In the genomic region with DNA sequence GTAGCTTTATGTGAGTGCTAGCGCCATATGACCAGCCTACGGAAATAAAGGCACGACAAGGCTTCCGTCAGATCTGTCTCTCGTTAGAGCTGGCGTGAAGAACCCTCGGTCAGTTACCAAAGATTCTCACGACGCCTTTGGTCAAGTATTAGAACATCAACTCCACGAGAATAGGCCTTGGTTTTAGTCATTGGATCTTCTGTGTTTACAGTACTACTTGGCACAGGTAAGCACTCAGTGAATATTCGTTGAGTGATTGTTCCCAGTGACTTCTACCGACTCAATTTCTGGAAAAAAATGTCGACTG, we compare ENCODE assay signal across 8 cellular contexts. TPM values are rescaled to one million over a fixed set of nuclear protein-coding genes. Genes with fewer than 3 reads are reported as not detected.
DNase-seq lines count a peak whose midpoint lies in the region; ATAC-seq and TF ChIP-seq lines count a peak whose summit lies in the region.

No MANE protein-coding gene starts in this region.

- TF ChIP-seq POLR2A in stomach (IDR thresholded peaks at IDR 0.05), result no peak

- peak overlapping the region; percentile 77 for H3K27ac Mint-ChIP-seq in activated T-cell treated with anti-CD3 and anti-CD28 coated beads, Interleukin-2, amount 50 U/mL, for 72 hours

- peak overlapping the region; percentile 84 for H3K4me2 ChIP-seq in SU-DHL-6 (ENCODE audit: low read depth, low read length, poor library complexity, severe bottlenecking)

- H3K4me3 ChIP-seq in SU-DHL-6 (ENCODE audit: insufficient read depth, low read length, poor library complexity, severe bottlenecking), result peak overlapping the region; percentile 83
- peak overlapping the region; percentile 76 for H3K4me3 ChIP-seq in right cardiac atrium (ENCODE audit: low read length)
- peak overlapping the region; percentile 78 to 98 (median 87) for H3K4me3 ChIP-seq in stomach

- H3F3A ChIP-seq in SU-DHL-6 (ENCODE audit: insufficient read depth), result peaks cover 24% of the 10 kb centered on the region

- H3K4me1 ChIP-seq in right cardiac atrium (ENCODE audit: control insufficient read depth, insufficient read depth, low read length), result no peaks in the 10 kb centered on the region
- H3K4me1 ChIP-seq in stomach, result peaks cover 8 to 42% (median 35%) of the 10 kb centered on the region in 4 donors

- under 1% methylated on average over 13 of the region's 13 CpGs for WGBS in right cardiac atrium
- WGBS in stomach, 5 donors, result 0 to 1% (median 0%) methylated on average over 13 of the region's 13 CpGs

- no peak for TF ChIP-seq CTCF in SU-DHL-6 (IDR thresholded peaks at IDR 0.05; ENCODE audit: insufficient read depth, low read length, poor library complexity, severe bottlenecking)
- TF ChIP-seq CTCF in stomach (IDR thresholded peaks at IDR 0.05), result no peak

- no peaks in the 10 kb centered on the region for H3K9me2 ChIP-seq in SU-DHL-6 (replicated peaks; ENCODE audit: insufficient read depth, low read length)

- H3K9me3 ChIP-seq in SU-DHL-6 (ENCODE audit: insufficient read depth, low read length) (no peaks in the 10 kb centered on the region), right cardiac atrium (ENCODE audit: control insufficient read depth, low read length) (no peaks in the 10 kb centered on the region), stomach (no peaks in the 10 kb centered on the region)

- H3K36me3 ChIP-seq in SU-DHL-6 (ENCODE audit: low read length) (peaks cover 26% of the 10 kb centered on the region; the same call in 1 of the 2 replicates), stomach (peaks cover 19 to 40% (median 38%) of the 10 kb centered on the region in 4 donors)

- no peaks in the 10 kb centered on the region for H3K9me3 Mint-ChIP-seq in activated T-cell treated with anti-CD3 and anti-CD28 coated beads, Interleukin-2, amount 50 U/mL, for 72 hours

- peaks cover 39% of the 10 kb centered on the region for H3K4me1 Mint-ChIP-seq in activated T-cell treated with anti-CD3 and anti-CD28 coated beads, Interleukin-2, amount 50 U/mL, for 72 hours (ENCODE audit: low read depth)

- no peaks in the 10 kb centered on the region for H4K20me1 ChIP-seq in SU-DHL-6 (ENCODE audit: low read depth, low read length)

- intact Hi-C loops in right cardiac atrium (cut with DNase I), result no loop called here
- intact Hi-C loops in stomach (cut with DNase I; ENCODE audit: low total_unique reads), result no loop called here

- H3K36me3 Mint-ChIP-seq in activated T-cell treated with anti-CD3 and anti-CD28 coated beads, Interleukin-2, amount 50 U/mL, for 72 hours (ENCODE audit: insufficient read depth in 2 of 2), result peaks cover 10 to 12% of the 10 kb centered on the region in 2 donors

- H3K27ac ChIP-seq in SU-DHL-6 (ENCODE audit: low read depth, low read length) (peak overlapping the region; percentile 47), right cardiac atrium (ENCODE audit: low read length) (peak overlapping the region; percentile 77), stomach (peak overlapping the region; percentile 83 to 90 (median 87))

- H3K27me3 Mint-ChIP-seq in activated T-cell treated with anti-CD3 and anti-CD28 coated beads, Interleukin-2, amount 50 U/mL, for 72 hours (ENCODE audit: low read depth), result no peaks in the 10 kb centered on the region

- in situ Hi-C loops in ACHN (cut with HindIII; ENCODE audit: low pct_ligation_motif_present, low pct_unique_long_range_greater_than_20kb, low sequenced_read_pairs), result no loop called here

- H3K9ac ChIP-seq in SU-DHL-6 (ENCODE audit: low read length), result peak overlapping the region; percentile 57

- peak overlapping the region; percentile 61 for H2AFZ ChIP-seq in SU-DHL-6 (ENCODE audit: low read depth, low read length, severe bottlenecking)

- H3K27me3 ChIP-seq in SU-DHL-6 (ENCODE audit: low read length) (no peaks in the 10 kb centered on the region), right cardiac atrium (ENCODE audit: control insufficient read depth, insufficient read depth) (no peaks in the 10 kb centered on the region), stomach (no peaks in the 10 kb centered on the region)

- ATAC-seq in activated T-cell treated with anti-CD3 and anti-CD28 coated beads, Interleukin-2, amount 50 U/mL, for 72 hours (replicated peaks in 1 of 2), result no peak
- no peak for ATAC-seq in right cardiac atrium

- H3K79me2 ChIP-seq in SU-DHL-6 (ENCODE audit: insufficient read depth, low read length), result peaks cover 48% of the 10 kb centered on the region

- no peak for TF ChIP-seq EP300 in stomach (IDR thresholded peaks at IDR 0.05)

- H3K4me3 Mint-ChIP-seq in activated T-cell treated with anti-CD3 and anti-CD28 coated beads, Interleukin-2, amount 50 U/mL, for 72 hours, result peak overlapping the region; percentile 80 to 96

- no peak for DNase-seq in activated T-cell treated with anti-CD3 and anti-CD28 coated beads, Interleukin-2, amount 50 U/mL, for 72 hours
- no peak for DNase-seq in activated T-cell treated with anti-CD3 and anti-CD28 coated beads for 4 hours
- DNase-seq in right cardiac atrium, result no peak
- DNase-seq in stomach, result no peak
- no peak for DNase-seq in ACHN
- DNase-seq in iPS-NIHi11 (ENCODE audit: low spot score), result no peak
- no peak for DNase-seq in NCI-H345 (lab: John Stamatoyannopoulos, UW)

RNA-seq across cellular contexts. Expression of a gene that starts 0.3 kb away (rescaled TPM):
- 10 to 100 TPM; 13.5 to 16.1 TPM for total RNA-seq in activated T-cell treated with anti-CD3 and anti-CD28 coated beads, Interleukin-2, amount 50 U/mL, for 72 hours
- total RNA-seq in right cardiac atrium (10 to 100 TPM in 3 of 4 donors, 1 to 10 TPM in 1; 9.1 to 14.8 (median 11.8) TPM), stomach (10 to 100 TPM in 2 of 5 donors, 1 to 10 TPM in 3; 3.2 to 14.0 (median 8.5) TPM)
- polyA plus RNA-seq in right cardiac atrium (10.1 TPM), stomach (1 to 10 TPM; 5.4 to 6.9 (median 6.3) TPM)

RNA-seq across cellular contexts. Expression of a gene that starts 0.6 kb away (rescaled TPM):
- 10 to 100 TPM; 20.8 to 22.8 TPM for total RNA-seq in activated T-cell treated with anti-CD3 and anti-CD28 coated beads, Interleukin-2, amount 50 U/mL, for 72 hours
- total RNA-seq in right cardiac atrium (10 to 100 TPM; 13.1 to 17.6 (median 15.6) TPM), stomach (10 to 100 TPM in 3 of 5 donors, 1 to 10 TPM in 2; 2.0 to 50.3 (median 15.5) TPM)
- polyA plus RNA-seq in right cardiac atrium (9.3 TPM), stomach (10 to 100 TPM in 1 of 3 donors, 1 to 10 TPM in 2; 4.7 to 16.2 (median 8.1) TPM)

RNA-seq across cellular contexts. Expression of a gene that starts 51.2 kb away (rescaled TPM):
- not detected for total RNA-seq in activated T-cell treated with anti-CD3 and anti-CD28 coated beads, Interleukin-2, amount 50 U/mL, for 72 hours
- not detected for total RNA-seq in right cardiac atrium
- polyA plus RNA-seq in right cardiac atrium, result 0.07 TPM
- under 1 TPM in 1 of 5 donors, not detected in 4; 0.18 TPM for total RNA-seq in stomach
- polyA plus RNA-seq in stomach, result not detected
